In the genomic region with DNA sequence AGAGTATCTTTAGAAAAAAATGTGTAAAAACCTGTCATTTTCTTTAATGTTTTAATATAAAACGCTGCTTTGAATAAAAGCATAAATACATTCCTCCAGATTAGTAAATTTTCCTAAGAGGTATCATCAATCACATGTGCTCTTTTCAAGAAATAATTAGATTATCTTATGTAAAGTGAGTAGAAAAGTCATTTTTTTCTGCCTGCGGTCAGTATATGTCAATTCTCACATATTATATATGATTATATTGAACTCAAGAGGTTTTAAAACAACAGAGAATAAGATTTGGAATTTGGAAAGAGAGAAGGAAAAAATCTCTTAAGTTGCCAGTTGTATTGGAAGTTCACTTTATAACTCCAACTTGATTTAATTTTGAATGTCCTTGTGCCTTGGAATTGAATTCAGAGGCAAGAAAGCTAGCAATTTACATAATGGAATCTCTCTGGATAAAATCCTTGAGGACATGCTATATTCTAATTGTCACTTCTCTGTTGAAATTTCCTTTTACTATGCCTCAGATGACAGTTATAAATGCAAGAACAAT, we compare ENCODE assay signal across 9 cellular contexts.
"Had no signal": no experiment of that assay in that cellular context is flagged by ENCODE, and none has a peak within 500 bp of the region (broad histone marks: within the 10 kb centered on the region; RNA-seq: fewer than 3 reads in every experiment).

No MANE protein-coding gene starts in this region.

- H2AFZ ChIP-seq: GM23248 had no signal

- H3K27ac Mint-ChIP-seq: HFFc6, IgD-negative memory B cell had no signal

- H3K4me1 Mint-ChIP-seq: IgD-negative memory B cell had no signal

- DNase-seq: GM23248, GOT3, H7, HFFc6 had no signal

- H3K9me3 ChIP-seq: HAP-1 had no signal

- H3K36me3 ChIP-seq: HAP-1 had no signal

- H3K9ac ChIP-seq: GM23248 had no signal

- H3K4me3 Mint-ChIP-seq: HFFc6, IgD-negative memory B cell had no signal

- H3K4me3 ChIP-seq: GM23248, HAP-1 had no signal

- H3K27me3 Mint-ChIP-seq: IgD-negative memory B cell had no signal

- H3K36me3 Mint-ChIP-seq: IgD-negative memory B cell had no signal

- ATAC-seq: HCT116, HepG2 had no signal

- H3K27ac ChIP-seq: GM23248, HL-60 had no signal
